8 cellular contexts compared by ENCODE assay signal in the genomic region with DNA sequence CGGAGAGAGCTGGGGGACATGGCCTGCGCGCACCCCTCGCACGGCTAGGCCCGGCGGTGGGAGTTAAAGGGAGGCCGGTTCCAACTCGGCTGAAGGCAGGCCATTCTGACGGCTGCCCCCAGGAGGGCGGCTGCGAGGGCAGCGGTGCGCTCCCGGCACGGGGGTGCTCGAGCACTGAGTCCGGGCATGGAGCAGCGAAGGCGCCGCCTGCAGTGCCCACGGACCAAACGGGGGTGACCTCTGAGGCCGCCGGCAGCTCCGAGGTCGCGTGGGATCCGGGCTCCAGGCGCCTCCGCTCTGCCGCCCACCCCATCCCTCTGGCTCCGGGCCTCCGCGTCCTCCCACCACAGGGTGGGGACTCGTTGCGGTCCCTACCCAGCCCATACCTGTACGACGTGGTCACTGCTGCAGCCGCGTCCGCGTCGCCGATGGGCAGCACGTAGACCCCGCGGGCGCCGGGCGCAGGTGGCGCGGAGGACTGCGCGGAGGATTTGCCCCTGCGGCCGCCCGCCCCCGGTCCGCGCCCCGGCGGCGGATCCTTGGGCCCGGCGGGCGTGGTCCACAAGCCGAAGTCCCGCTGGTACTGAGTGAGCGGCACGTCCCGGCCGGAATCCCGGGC. TPM values are rescaled to one million over a fixed set of nuclear protein-coding genes. Genes with fewer than 3 reads are reported as not detected.
DNase-seq lines count a peak whose midpoint lies in the region; ATAC-seq and TF ChIP-seq lines count a peak whose summit lies in the region.

No MANE protein-coding gene starts in this region.

- intact Hi-C loops in left colon (cut with DNase I, micrococcal nuclease) (no loop called here), stomach (cut with DNase I; ENCODE audit: low total_unique reads) (no loop called here)

- H3K9me3 ChIP-seq in Peyer's patch (no peaks in the 10 kb centered on the region), stomach (no peaks in the 10 kb centered on the region)

- peak; percentile 22 for ATAC-seq in GM21529 (IDR thresholded peaks at IDR 0.05; ENCODE audit: unreplicated experiment)
- peak; percentile 64 for ATAC-seq in left colon
- ATAC-seq in GM18870 (IDR thresholded peaks at IDR 0.05; ENCODE audit: unreplicated experiment), result no peak
- ATAC-seq in GM18873 (IDR thresholded peaks at IDR 0.05; ENCODE audit: low FRiP score, unreplicated experiment), result no peak

- DNase-seq in D341Med (ENCODE audit: low spot score) (peak; percentile 70), Peyer's patch (peak in 2 of 3 donors; percentile 41 to 61), caudate nucleus (lab: John Stamatoyannopoulos, UW) (peak in 19 of 61 donors; percentile 19 to 74 (median 41)), left colon (peak in 1 of 2 donors; percentile 29), stomach (no peak)

- H3K4me1 ChIP-seq in Peyer's patch, result peaks cover 0 to 10% (median 6%) of the 10 kb centered on the region in 4 donors
- H3K4me1 ChIP-seq in stomach, result peaks cover 8 to 22% (median 17%) of the 10 kb centered on the region in 4 donors

- WGBS in stomach, 5 donors, result 1 to 4% (median 1%) methylated on average over 7 to 74 of the region's 74 CpGs

- H3K4me3 ChIP-seq in Peyer's patch (peak overlapping the region; percentile 44 to 65 (median 61)), stomach (peak overlapping the region; percentile 60 to 82 (median 67))

- TF ChIP-seq POLR2A in Peyer's patch (IDR thresholded peaks at IDR 0.05) (no peak), stomach (IDR thresholded peaks at IDR 0.05) (no peak)

- TF ChIP-seq CTCF in Peyer's patch (IDR thresholded peaks at IDR 0.05) (no peak), stomach (IDR thresholded peaks at IDR 0.05) (no peak)

- H3K27me3 ChIP-seq in Peyer's patch (no peaks in the 10 kb centered on the region), stomach (no peaks in the 10 kb centered on the region)

- TF ChIP-seq EP300 in stomach (IDR thresholded peaks at IDR 0.05), result no peak

- H3K36me3 ChIP-seq in Peyer's patch (peaks cover 0 to 15% (median 0%) of the 10 kb centered on the region in 3 donors), stomach (peaks cover 4 to 24% (median 24%) of the 10 kb centered on the region in 4 donors)

- H3K27ac ChIP-seq in Peyer's patch, result peak overlapping the region in 1 of 4 donors; percentile 58
- peak overlapping the region; percentile 86 for H3K27ac ChIP-seq in caudate nucleus (ENCODE audit: low read depth, low read length)
- peak overlapping the region in 2 of 5 donors; percentile 41 to 56 for H3K27ac ChIP-seq in stomach

RNA-seq across cellular contexts. Expression of a gene that starts 0.5 kb away (rescaled TPM):
- 1 to 10 TPM in 3 of 4 donors, not detected in 1; 1.8 to 9.9 (median 2.0) TPM for total RNA-seq in Peyer's patch
- 1 to 10 TPM; 1.3 TPM for total RNA-seq in left colon
- under 1 TPM in 1 of 5 donors, not detected in 4; 0.58 TPM for total RNA-seq in stomach
- 1 to 10 TPM in 1 of 3 donors, under 1 TPM in 1, not detected in 1; 0.25 to 1.0 TPM for polyA plus RNA-seq in stomach

RNA-seq across cellular contexts. Expression of a gene that starts 59.8 kb away (rescaled TPM):
- 10 to 100 TPM; 22.3 to 69.9 (median 43.9) TPM for total RNA-seq in Peyer's patch
- 10 to 100 TPM; 60.6 to 78.0 TPM for total RNA-seq in left colon
- total RNA-seq in stomach, result 100 to 1,000 TPM in 1 of 5 donors, 10 to 100 TPM in 4; 54.3 to 116 (median 68.8) TPM
- 100 to 1,000 TPM in 1 of 3 donors, 10 to 100 TPM in 2; 79.7 to 101 (median 90.3) TPM for polyA plus RNA-seq in stomach

Comparison
In these comparisons a context has a peak if more than half of its experiments do, and no peak if none do; other contexts are left out.
1. ATAC-seq: peak in GM21529 (single experiment) and left colon (single experiment); none in GM18870 (single experiment) and GM18873 (single experiment).